1 cellular context compared by ENCODE assay signal in genomic region chr16:71722801-71723536, GRCh38.
TF ChIP-seq lines count a peak whose summit lies in the region.

No MANE protein-coding gene starts in this region.

TF ChIP-seq in HepG2, 621 proteins besides CTCF, POLR2A, EP300 and RAD21 (continued from another document and continues in another):
- TF ChIP-seq DMTF1 (CRISPR knock-in tag; IDR thresholded peaks at IDR 0.05) (no peak), HNRNPK (IDR thresholded peaks at IDR 0.05; ENCODE audit: low read depth, low read length, poor library complexity, severe bottlenecking) (peak; percentile 57), ZNF12 (CRISPR knock-in tag; IDR thresholded peaks at IDR 0.05) (no peak), ZNF850 (CRISPR knock-in tag; conservative IDR thresholded peaks at IDR 0.05) (0 out of 2 replicates have a peak, but pooled peaks have one; percentile 59), NFIB (CRISPR knock-in tag; IDR thresholded peaks at IDR 0.05; ENCODE audit: borderline replicate concordance) (no peak), RFXANK (CRISPR knock-in tag; IDR thresholded peaks at IDR 0.05) (no peak), ZNF282 (IDR thresholded peaks at IDR 0.05; ENCODE audit: partially characterized antibody) (no peak), FOXJ3 (CRISPR knock-in tag; IDR thresholded peaks at IDR 0.05; ENCODE audit: borderline replicate concordance) (no peak), ZNF619 (CRISPR knock-in tag; IDR thresholded peaks at IDR 0.05) (peak; percentile 66; the same call in 1 of the 2 replicates), REXO4 (CRISPR knock-in tag; IDR thresholded peaks at IDR 0.05; ENCODE audit: borderline replicate concordance) (no peak), ZXDC (CRISPR knock-in tag; IDR thresholded peaks at IDR 0.05) (0 out of 2 replicates have a peak, but pooled peaks have one; percentile 52), ZNF841 (CRISPR knock-in tag; IDR thresholded peaks at IDR 0.05; ENCODE audit: borderline replicate concordance) (0 out of 2 replicates have a peak, but pooled peaks have one; percentile 27), ZNF407 (CRISPR knock-in tag; IDR thresholded peaks at IDR 0.05; ENCODE audit: not compliant biosample characterization) (peak; percentile 70), ZNF354B (CRISPR knock-in tag; IDR thresholded peaks at IDR 0.05) (no peak), ZNF678 (CRISPR knock-in tag; IDR thresholded peaks at IDR 0.05) (no peak; the same call in 1 of the 2 replicates), PHB2 (IDR thresholded peaks at IDR 0.05; ENCODE audit: partially characterized antibody) (no peak), NBN (conservative IDR thresholded peaks at IDR 0.05) (0 out of 2 replicates have a peak, but pooled peaks have one; percentile 76), ARID5B (CRISPR knock-in tag; IDR thresholded peaks at IDR 0.05) (peak; percentile 60; the same call in 1 of the 2 replicates), MEIS2 (CRISPR knock-in tag; IDR thresholded peaks at IDR 0.05) (no peak), ZBTB43 (CRISPR knock-in tag; conservative IDR thresholded peaks at IDR 0.05) (no peak; the same call in 1 of the 2 replicates)
- TF ChIP-seq, protein P1, sequence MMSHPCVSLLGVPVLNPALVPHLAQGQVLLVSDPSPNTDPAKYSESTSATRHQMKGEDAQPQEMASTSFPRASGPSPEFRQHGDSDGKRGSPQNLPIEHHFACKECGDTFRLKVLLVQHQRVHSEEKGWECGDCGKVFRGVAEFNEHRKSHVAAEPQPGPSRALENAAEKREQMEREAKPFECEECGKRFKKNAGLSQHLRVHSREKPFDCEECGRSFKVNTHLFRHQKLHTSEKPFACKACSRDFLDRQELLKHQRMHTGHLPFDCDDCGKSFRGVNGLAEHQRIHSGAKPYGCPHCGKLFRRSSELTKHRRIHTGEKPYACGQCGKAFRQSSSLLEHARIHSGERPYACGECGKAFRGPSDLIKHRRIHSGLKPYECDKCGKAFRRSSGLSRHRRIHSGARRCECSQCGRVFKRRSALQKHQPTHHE (CRISPR knock-in tag; IDR thresholded peaks at IDR 0.05; ENCODE audit: borderline replicate concordance): no peak
- TF ChIP-seq, protein P2, sequence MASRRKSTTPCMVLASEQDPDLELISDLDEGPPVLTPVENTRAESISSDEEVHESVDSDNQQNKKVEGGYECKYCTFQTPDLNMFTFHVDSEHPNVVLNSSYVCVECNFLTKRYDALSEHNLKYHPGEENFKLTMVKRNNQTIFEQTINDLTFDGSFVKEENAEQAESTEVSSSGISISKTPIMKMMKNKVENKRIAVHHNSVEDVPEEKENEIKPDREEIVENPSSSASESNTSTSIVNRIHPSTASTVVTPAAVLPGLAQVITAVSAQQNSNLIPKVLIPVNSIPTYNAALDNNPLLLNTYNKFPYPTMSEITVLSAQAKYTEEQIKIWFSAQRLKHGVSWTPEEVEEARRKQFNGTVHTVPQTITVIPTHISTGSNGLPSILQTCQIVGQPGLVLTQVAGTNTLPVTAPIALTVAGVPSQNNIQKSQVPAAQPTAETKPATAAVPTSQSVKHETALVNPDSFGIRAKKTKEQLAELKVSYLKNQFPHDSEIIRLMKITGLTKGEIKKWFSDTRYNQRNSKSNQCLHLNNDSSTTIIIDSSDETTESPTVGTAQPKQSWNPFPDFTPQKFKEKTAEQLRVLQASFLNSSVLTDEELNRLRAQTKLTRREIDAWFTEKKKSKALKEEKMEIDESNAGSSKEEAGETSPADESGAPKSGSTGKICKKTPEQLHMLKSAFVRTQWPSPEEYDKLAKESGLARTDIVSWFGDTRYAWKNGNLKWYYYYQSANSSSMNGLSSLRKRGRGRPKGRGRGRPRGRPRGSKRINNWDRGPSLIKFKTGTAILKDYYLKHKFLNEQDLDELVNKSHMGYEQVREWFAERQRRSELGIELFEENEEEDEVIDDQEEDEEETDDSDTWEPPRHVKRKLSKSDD (CRISPR knock-in tag; IDR thresholded peaks at IDR 0.05; ENCODE audit: low read depth): no peak
- TF ChIP-seq, protein P3, sequence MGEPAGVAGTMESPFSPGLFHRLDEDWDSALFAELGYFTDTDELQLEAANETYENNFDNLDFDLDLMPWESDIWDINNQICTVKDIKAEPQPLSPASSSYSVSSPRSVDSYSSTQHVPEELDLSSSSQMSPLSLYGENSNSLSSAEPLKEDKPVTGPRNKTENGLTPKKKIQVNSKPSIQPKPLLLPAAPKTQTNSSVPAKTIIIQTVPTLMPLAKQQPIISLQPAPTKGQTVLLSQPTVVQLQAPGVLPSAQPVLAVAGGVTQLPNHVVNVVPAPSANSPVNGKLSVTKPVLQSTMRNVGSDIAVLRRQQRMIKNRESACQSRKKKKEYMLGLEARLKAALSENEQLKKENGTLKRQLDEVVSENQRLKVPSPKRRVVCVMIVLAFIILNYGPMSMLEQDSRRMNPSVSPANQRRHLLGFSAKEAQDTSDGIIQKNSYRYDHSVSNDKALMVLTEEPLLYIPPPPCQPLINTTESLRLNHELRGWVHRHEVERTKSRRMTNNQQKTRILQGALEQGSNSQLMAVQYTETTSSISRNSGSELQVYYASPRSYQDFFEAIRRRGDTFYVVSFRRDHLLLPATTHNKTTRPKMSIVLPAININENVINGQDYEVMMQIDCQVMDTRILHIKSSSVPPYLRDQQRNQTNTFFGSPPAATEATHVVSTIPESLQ (CRISPR knock-in tag; conservative IDR thresholded peaks at IDR 0.05): no peak
